In genomic region chr1:88985692-88986091, GRCh38 we compare ENCODE assay signal across 10 cellular contexts. TPM values are rescaled to one million over a fixed set of nuclear protein-coding genes. Genes with fewer than 3 reads are reported as not detected.
DNase-seq lines count a peak whose midpoint lies in the region; ATAC-seq, FAIRE-seq and TF ChIP-seq lines count a peak whose summit lies in the region.
"Had no signal": no experiment of that assay in that cellular context is flagged by ENCODE, and none has a peak within 500 bp of the region (broad histone marks: within the 10 kb centered on the region; RNA-seq: fewer than 3 reads in every experiment).

No MANE protein-coding gene starts in this region.

- 95% methylated on average over 4 of the region's 4 CpGs for WGBS in HepG2 (ENCODE audit: low lambda C conversion rate)
- 83 to 87% methylated on average over 4 of the region's 4 CpGs for WGBS in testis, 2 donors

- peak overlapping the region; percentile 80 for H3K27ac Mint-ChIP-seq in activated T-cell treated with anti-CD3 and anti-CD28 coated beads, Interleukin-2, amount 50 U/mL, for 24 hours
- peak overlapping the region; percentile 85 for H3K27ac Mint-ChIP-seq in activated naive CD8-positive, alpha-beta T cell treated with anti-CD3 and anti-CD28 coated beads for 36 hours

- no peak for TF ChIP-seq CTCF in HepG2 (CRISPR knock-in tag; IDR thresholded peaks at IDR 0.05)
- no peak for TF ChIP-seq CTCF in testis (IDR thresholded peaks at IDR 0.05)

- no TSS peak for BruUV-seq in HepG2 (replicated peaks; lab: Mats Ljungman, UMichigan)

- POLR2A ChIA-PET in HepG2 (lab: Yijun Ruan, JAX): no interaction called here
- POLR2A ChIA-PET in HEK293T (lab: Yijun Ruan, JAX): no interaction called here

- H3K27me3 ChIP-seq in HepG2 (ENCODE audit: control insufficient read depth in 1 of 2, insufficient read depth in 2 of 2, low read length in 2 of 2): no peaks in the 10 kb centered on the region
- no peaks in the 10 kb centered on the region for H3K27me3 ChIP-seq in testis

- TF ChIP-seq EP300 in HepG2 (IDR thresholded peaks at IDR 0.05; ENCODE audit: low read depth in 2 of 2, low read length in 2 of 2) (no peak), HepG2 (CRISPR knock-in tag; IDR thresholded peaks at IDR 0.05; ENCODE audit: borderline replicate concordance) (no peak)

- H2AFZ ChIP-seq in HepG2 (ENCODE audit: low read length): no peak overlapping the region

- in situ Hi-C loops in HepG2 (cut with HindIII; ENCODE audit: extremely low pct_ligation_motif_present, low pct_unique_long_range_greater_than_20kb): no loop called here

- 0 out of 2 replicates have a peak, but pooled peaks cover 10% of the 10 kb centered on the region for H4K20me1 ChIP-seq in HepG2 (ENCODE audit: insufficient read depth, low read length)

- ATAC-seq in HepG2: no peak
- ATAC-seq in GM19328 (IDR thresholded peaks at IDR 0.05; ENCODE audit: unreplicated experiment): no peak

- H3K79me2 ChIP-seq in HepG2 (ENCODE audit: insufficient read depth, low read length): peaks cover 69% of the 10 kb centered on the region

- DNase-seq in activated T-cell treated with anti-CD3 and anti-CD28 coated beads, Interleukin-2, amount 50 U/mL, for 24 hours: no peak
- DNase-seq in activated T-cell treated with anti-CD3 and anti-CD28 coated beads, Interleukin-2, amount 50 U/mL, for 1 hour: no peak
- no peak for DNase-seq in activated naive CD8-positive, alpha-beta T cell treated with anti-CD3 and anti-CD28 coated beads for 36 hours
- no peak for DNase-seq in HepG2 (ENCODE audit: low spot score)
- DNase-seq in testis: no peak
- no peak for DNase-seq in HEK293T (ENCODE audit: extremely low spot score)
- DNase-seq in NCI-H2227 treated with DMSO at 0.1 percent for 48 hours (lab: John Stamatoyannopoulos, UW): no peak
- DNase-seq: SHP77; stimulated activated CD4-positive, alpha-beta T cell treated with anti-CD3 and anti-CD28 coated beads, Interleukin-12 subunit alpha, Interleukin-12 subunit beta, amount 100 ng/mL, for 4 hours had no signal

- CTCF ChIA-PET in HepG2 (lab: Yijun Ruan, JAX; ENCODE audit: low intra/inter-chr PET ratio, low total read pairs): interaction anchor here (2.4 kb wide), 1 partner anchor 372 kb away, joined by 15 read pairs; no protein-coding TSS in a partner anchor
- CTCF ChIA-PET in HEK293T (lab: Yijun Ruan, JAX): no interaction called here

- H3K4me1 ChIP-seq in HepG2 (ENCODE audit: insufficient read depth, low read length) (peaks cover 71% of the 10 kb centered on the region), testis (peaks cover 32% of the 10 kb centered on the region)

- peaks cover 93% of the 10 kb centered on the region for H3K4me1 Mint-ChIP-seq in activated T-cell treated with anti-CD3 and anti-CD28 coated beads, Interleukin-2, amount 50 U/mL, for 24 hours (ENCODE audit: low read depth)
- peaks cover 82% of the 10 kb centered on the region for H3K4me1 Mint-ChIP-seq in activated naive CD8-positive, alpha-beta T cell treated with anti-CD3 and anti-CD28 coated beads for 36 hours

- H3K4me3 ChIP-seq in HepG2 (replicated peaks in 1 of 3; ENCODE audit: insufficient read depth in 1 of 3, low read depth in 2 of 3, low read length in 3 of 3): no peak overlapping the region
- H3K4me3 ChIP-seq in testis: no peak overlapping the region

- H3K36me3 ChIP-seq in HepG2 (replicated peaks in 1 of 2; ENCODE audit: control insufficient read depth in 1 of 2, insufficient read depth in 2 of 2, low read length in 2 of 2): peaks cover 2 to 18% of the 10 kb centered on the region in 2 experiments; a peak in 4 of 5 replicates
- no peaks in the 10 kb centered on the region for H3K36me3 ChIP-seq in testis (ENCODE audit: low read depth, missing control alignments)

- intact Hi-C loops in HepG2 (cut with micrococcal nuclease; ENCODE audit: unreplicated experiment) (no loop called here), testis (cut with DNase I; ENCODE audit: low total_unique reads) (no loop called here)

- no peaks in the 10 kb centered on the region for H3K9me3 ChIP-seq in HepG2 (ENCODE audit: low read length)
- no peaks in the 10 kb centered on the region for H3K9me3 ChIP-seq in testis

- H3K9ac ChIP-seq in HepG2 (ENCODE audit: insufficient read depth, low read depth, low read length): no peak overlapping the region

- H3K36me3 Mint-ChIP-seq in activated T-cell treated with anti-CD3 and anti-CD28 coated beads, Interleukin-2, amount 50 U/mL, for 24 hours (ENCODE audit: low read depth): peaks cover 87% of the 10 kb centered on the region
- H3K36me3 Mint-ChIP-seq in activated naive CD8-positive, alpha-beta T cell treated with anti-CD3 and anti-CD28 coated beads for 36 hours: peaks cover 85% of the 10 kb centered on the region

- FAIRE-seq in HepG2 (lab: Jason Lieb, UNC): no peak

- no peak for TF ChIP-seq RAD21 in HepG2 (CRISPR knock-in tag; IDR thresholded peaks at IDR 0.05)

- 0 out of 2 replicates have a peak overlapping the region, but pooled peaks have one; percentile 1 for H3K4me2 ChIP-seq in HepG2 (ENCODE audit: low read depth, low read length)

- no peaks in the 10 kb centered on the region for H3K9me3 Mint-ChIP-seq in activated T-cell treated with anti-CD3 and anti-CD28 coated beads, Interleukin-2, amount 50 U/mL, for 24 hours
- H3K9me3 Mint-ChIP-seq in activated naive CD8-positive, alpha-beta T cell treated with anti-CD3 and anti-CD28 coated beads for 36 hours: peaks cover 11% of the 10 kb centered on the region

- no peak for TF ChIP-seq POLR2A in HepG2 (IDR thresholded peaks at IDR 0.05; ENCODE audit: insufficient read depth in 1 of 2, low read depth in 2 of 2, low read length in 2 of 2)
- TF ChIP-seq POLR2A in testis (IDR thresholded peaks at IDR 0.05): no peak

- H3K27me3 Mint-ChIP-seq in activated T-cell treated with anti-CD3 and anti-CD28 coated beads, Interleukin-2, amount 50 U/mL, for 24 hours: no peaks in the 10 kb centered on the region
- H3K27me3 Mint-ChIP-seq in activated naive CD8-positive, alpha-beta T cell treated with anti-CD3 and anti-CD28 coated beads for 36 hours: no peaks in the 10 kb centered on the region

- no peak overlapping the region for H3K4me3 Mint-ChIP-seq in activated T-cell treated with anti-CD3 and anti-CD28 coated beads, Interleukin-2, amount 50 U/mL, for 24 hours
- no peak overlapping the region for H3K4me3 Mint-ChIP-seq in activated naive CD8-positive, alpha-beta T cell treated with anti-CD3 and anti-CD28 coated beads for 36 hours

- H3K27ac ChIP-seq in HepG2 (ENCODE audit: extremely low read length, insufficient read depth, low read length) (no peak overlapping the region), testis (peak overlapping the region; percentile 60 to 74)

RNA-seq across cellular contexts. Expression of gene KYAT3, which starts 6.7 kb away (rescaled TPM):
- total RNA-seq in activated naive CD8-positive, alpha-beta T cell treated with anti-CD3 and anti-CD28 coated beads for 36 hours: 10 to 100 TPM; 51.7 to 53.3 TPM
- total RNA-seq in HepG2 (2016; rRNA removed; fragmentation: Illumina TruSeq; extraction: Trizol) (31.8 and 49.5 TPM in 2 replicates), testis (10 to 100 TPM; 33.6 to 35.2 TPM)
- 7.7 and 9.1 TPM in 2 replicates for total RNA-seq in HepG2 (2016; cell fraction: cytosol; rRNA removed; fragmentation: Illumina TruSeq; extraction: Trizol; ENCODE audit: low read depth)
- 29.0 and 50.3 TPM in 2 replicates for total RNA-seq in HepG2 (2016; cell fraction: insoluble cytoplasmic fraction; rRNA removed; fragmentation: Illumina TruSeq; extraction: Trizol)
- 10.1 and 12.6 TPM in 2 replicates for total RNA-seq in HepG2 (2016; cell fraction: membrane; rRNA removed; fragmentation: Illumina TruSeq; extraction: Trizol)
- 22.9 and 26.9 TPM in 2 replicates for total RNA-seq in HepG2 (2016; cell fraction: nucleus; rRNA removed; fragmentation: Illumina TruSeq; extraction: Trizol)
- polyA plus RNA-seq in HepG2 (2011; rRNA removed) (12.2 and 17.7 TPM in 2 replicates), testis (ENCODE audit: insufficient read depth, low read depth, low replicate concordance) (10.4 TPM)
- 8.2 and 11.6 TPM in 2 replicates for polyA plus RNA-seq in HepG2 (2011; cell fraction: cytosol; rRNA removed)
- 13.6 and 17.0 TPM in 2 replicates for polyA plus RNA-seq in HepG2 (2011; cell fraction: nucleus; rRNA removed)
- 20.5 and 26.3 TPM in 2 replicates for polyA plus RNA-seq in HepG2 (2012)
- 4.2 and 4.6 TPM in 2 replicates for polyA plus RNA-seq in HepG2 (2016; cell fraction: cytosol; fragmentation: Illumina TruSeq; extraction: Trizol; ENCODE audit: low read depth)
- polyA plus RNA-seq in HepG2 (2016; cell fraction: insoluble cytoplasmic fraction; fragmentation: Illumina TruSeq; extraction: Trizol; ENCODE audit: low read depth): 35.7 and 36.7 TPM in 2 replicates
- 6.5 and 6.6 TPM in 2 replicates for polyA plus RNA-seq in HepG2 (2016; cell fraction: membrane; fragmentation: Illumina TruSeq; extraction: Trizol; ENCODE audit: low read depth)
- 28.9 and 31.3 TPM in 2 replicates for polyA plus RNA-seq in HepG2 (2016; cell fraction: nucleus; fragmentation: Illumina TruSeq; extraction: Trizol; ENCODE audit: insufficient read depth, low read depth)
- polyA minus RNA-seq in HepG2 (2011; rRNA and poly(A)+ RNA removed; ENCODE audit: low replicate concordance): 1.3 and 3.0 TPM in 2 replicates
- polyA minus RNA-seq in HepG2 (2011; cell fraction: cytosol; rRNA and poly(A)+ RNA removed): 9.8 and 13.1 TPM in 2 replicates
- polyA minus RNA-seq in HepG2 (2011; cell fraction: nucleus; rRNA and poly(A)+ RNA removed): 22.7 and 25.5 TPM in 2 replicates

RNA-seq across cellular contexts. Expression of gene RBMXL1, which starts 6.7 kb away (rescaled TPM):
- total RNA-seq in activated naive CD8-positive, alpha-beta T cell treated with anti-CD3 and anti-CD28 coated beads for 36 hours: 10 to 100 TPM; 25.7 to 25.8 TPM
- total RNA-seq in HepG2 (2016; rRNA removed; fragmentation: Illumina TruSeq; extraction: Trizol): 15.0 and 19.1 TPM in 2 replicates
- total RNA-seq in HepG2 (2016; cell fraction: cytosol; rRNA removed; fragmentation: Illumina TruSeq; extraction: Trizol; ENCODE audit: low read depth): 1.3 TPM in 2 replicates
- total RNA-seq in HepG2 (2016; cell fraction: insoluble cytoplasmic fraction; rRNA removed; fragmentation: Illumina TruSeq; extraction: Trizol): 13.4 and 18.0 TPM in 2 replicates
- total RNA-seq in HepG2 (2016; cell fraction: membrane; rRNA removed; fragmentation: Illumina TruSeq; extraction: Trizol): 5.1 and 6.0 TPM in 2 replicates
- 14.1 and 14.6 TPM in 2 replicates for total RNA-seq in HepG2 (2016; cell fraction: nucleus; rRNA removed; fragmentation: Illumina TruSeq; extraction: Trizol)
- polyA plus RNA-seq in HepG2 (2011; rRNA removed): 2.2 and 3.0 TPM in 2 replicates
- 1.6 and 2.0 TPM in 2 replicates for polyA plus RNA-seq in HepG2 (2011; cell fraction: cytosol; rRNA removed)
- polyA plus RNA-seq in HepG2 (2011; cell fraction: nucleus; rRNA removed): 2.6 and 3.1 TPM in 2 replicates
- polyA plus RNA-seq in HepG2 (2012): 3.9 and 4.1 TPM in 2 replicates
- polyA plus RNA-seq in HepG2 (2016; cell fraction: cytosol; fragmentation: Illumina TruSeq; extraction: Trizol; ENCODE audit: low read depth): 0.86 and 1.0 TPM in 2 replicates
- polyA plus RNA-seq in HepG2 (2016; cell fraction: insoluble cytoplasmic fraction; fragmentation: Illumina TruSeq; extraction: Trizol; ENCODE audit: low read depth): 12.0 and 12.6 TPM in 2 replicates
- polyA plus RNA-seq in HepG2 (2016; cell fraction: membrane; fragmentation: Illumina TruSeq; extraction: Trizol; ENCODE audit: low read depth): 2.5 and 2.8 TPM in 2 replicates
- polyA plus RNA-seq in HepG2 (2016; cell fraction: nucleus; fragmentation: Illumina TruSeq; extraction: Trizol; ENCODE audit: insufficient read depth, low read depth): 11.8 and 12.9 TPM in 2 replicates
- 3.4 and 6.8 TPM in 2 replicates for polyA minus RNA-seq in HepG2 (2011; rRNA and poly(A)+ RNA removed; ENCODE audit: low replicate concordance)
- polyA minus RNA-seq in HepG2 (2011; cell fraction: cytosol; rRNA and poly(A)+ RNA removed): 2.7 and 3.1 TPM in 2 replicates
- 19.2 and 19.4 TPM in 2 replicates for polyA minus RNA-seq in HepG2 (2011; cell fraction: nucleus; rRNA and poly(A)+ RNA removed)
- 10 to 100 TPM; 27.8 to 38.7 TPM for total RNA-seq in testis
- 15.6 TPM for polyA plus RNA-seq in testis (ENCODE audit: insufficient read depth, low read depth, low replicate concordance)

RNA-seq across cellular contexts. Expression of gene GBP3, which starts 37.0 kb away (rescaled TPM):
- 10 to 100 TPM in 1 of 2 experiments, 1 to 10 TPM in 1; 9.7 to 10.2 TPM for total RNA-seq in activated naive CD8-positive, alpha-beta T cell treated with anti-CD3 and anti-CD28 coated beads for 36 hours
- total RNA-seq in HepG2 (2016; rRNA removed; fragmentation: Illumina TruSeq; extraction: Trizol): 0.32 and 0.46 TPM in 2 replicates
- not detected in 2 replicates for total RNA-seq in HepG2 (2016; cell fraction: cytosol; rRNA removed; fragmentation: Illumina TruSeq; extraction: Trizol; ENCODE audit: low read depth)
- 0.41 and 0.51 TPM in 2 replicates for total RNA-seq in HepG2 (2016; cell fraction: insoluble cytoplasmic fraction; rRNA removed; fragmentation: Illumina TruSeq; extraction: Trizol)
- 0.17 and 0.19 TPM in 2 replicates for total RNA-seq in HepG2 (2016; cell fraction: membrane; rRNA removed; fragmentation: Illumina TruSeq; extraction: Trizol)
- total RNA-seq in HepG2 (2016; cell fraction: nucleus; rRNA removed; fragmentation: Illumina TruSeq; extraction: Trizol): 0.31 and 1.8 TPM in 2 replicates
- 0.16 and 0.56 TPM in 2 replicates for polyA plus RNA-seq in HepG2 (2011; rRNA removed)
- 0.25 and 0.36 TPM in 2 replicates for polyA plus RNA-seq in HepG2 (2011; cell fraction: cytosol; rRNA removed)
- polyA plus RNA-seq in HepG2 (2011; cell fraction: nucleus; rRNA removed): 0.23 and 0.42 TPM in 2 replicates
- polyA plus RNA-seq in HepG2 (2012): 0.48 and 0.56 TPM in 2 replicates
- polyA plus RNA-seq in HepG2 (2016; cell fraction: cytosol; fragmentation: Illumina TruSeq; extraction: Trizol; ENCODE audit: low read depth): not detected in 2 replicates
- polyA plus RNA-seq in HepG2 (2016; cell fraction: insoluble cytoplasmic fraction; fragmentation: Illumina TruSeq; extraction: Trizol; ENCODE audit: low read depth): 0.52 and 0.87 TPM in 2 replicates
- polyA plus RNA-seq in HepG2 (2016; cell fraction: membrane; fragmentation: Illumina TruSeq; extraction: Trizol; ENCODE audit: low read depth): not detected in 2 replicates
- polyA plus RNA-seq in HepG2 (2016; cell fraction: nucleus; fragmentation: Illumina TruSeq; extraction: Trizol; ENCODE audit: insufficient read depth, low read depth): 0.35 TPM in 1 of 2 replicates, not detected in the other
- 12.2 TPM in 1 of 2 replicates, not detected in the other for polyA minus RNA-seq in HepG2 (2011; rRNA and poly(A)+ RNA removed; ENCODE audit: low replicate concordance)
- 0.79 and 0.97 TPM in 2 replicates for polyA minus RNA-seq in HepG2 (2011; cell fraction: cytosol; rRNA and poly(A)+ RNA removed)
- 0.37 and 0.64 TPM in 2 replicates for polyA minus RNA-seq in HepG2 (2011; cell fraction: nucleus; rRNA and poly(A)+ RNA removed)
- total RNA-seq in testis: 10 to 100 TPM in 1 of 2 donors, 1 to 10 TPM in 1; 5.3 to 11.2 TPM
- 7.1 TPM for polyA plus RNA-seq in testis (ENCODE audit: insufficient read depth, low read depth, low replicate concordance)
